ENCODE assay signal across 8 cellular contexts in genomic region chr1:45687753-45688737, GRCh38. TPM values are rescaled to one million over a fixed set of nuclear protein-coding genes. Genes with fewer than 3 reads are reported as not detected.
DNase-seq lines count a peak whose midpoint lies in the region; ATAC-seq and TF ChIP-seq lines count a peak whose summit lies in the region.

Gene TMEM69, plus strand, starts transcription at chr1:45688181. Its CDS starts 2,888 bp downstream, at chr1:45691069.

- intact Hi-C loops in left ventricle myocardium superior (cut with micrococcal nuclease): no loop called here
- intact Hi-C loops in prostate gland (cut with DNase I): loop anchor here (5.0 kb wide), 3 partner anchors 106 to 489 kb away; partner anchors contain the start of genes MAST2, NASP, P3R3URF and TSPAN1

- H3K27me3 Mint-ChIP-seq in T-helper 1 cell treated with Interleukin-12 subunit alpha and Interleukin-12 subunit beta and Interleukin-4 antibody, amounts not matched to agents 30 μg/mL and 1 μg/mL, for 36 hours (ENCODE audit: low read depth): no peaks in the 10 kb centered on the region

- H3K9me3 Mint-ChIP-seq in T-helper 1 cell treated with Interleukin-12 subunit alpha and Interleukin-12 subunit beta and Interleukin-4 antibody, amounts not matched to agents 30 μg/mL and 1 μg/mL, for 36 hours: no peaks in the 10 kb centered on the region

- in situ Hi-C loops in GM18951 (cut with MboI; ENCODE audit: low sequenced_read_pairs, unreplicated experiment): no loop called here

- H3K4me1 Mint-ChIP-seq in T-helper 1 cell treated with Interleukin-12 subunit alpha and Interleukin-12 subunit beta and Interleukin-4 antibody, amounts not matched to agents 30 μg/mL and 1 μg/mL, for 36 hours (ENCODE audit: low read depth): peaks cover 24% of the 10 kb centered on the region

- H3K27ac Mint-ChIP-seq in T-helper 1 cell treated with Interleukin-12 subunit alpha and Interleukin-12 subunit beta and Interleukin-4 antibody, amounts not matched to agents 30 μg/mL and 1 μg/mL, for 36 hours: peak within 1 kb of the TSS; percentile 100

- TF ChIP-seq POLR2A in GM18951 (IDR thresholded peaks at IDR 0.05; ENCODE audit: extremely low read depth, insufficient read depth, insufficient read length): peak; percentile 62
- peak; percentile 13 for TF ChIP-seq POLR2A in prostate gland (IDR thresholded peaks at IDR 0.05)

- H3K27ac ChIP-seq in prostate gland: peak within 1 kb of the TSS; percentile 94 to 98

- peak within 1 kb of the TSS; percentile 60 to 87 for H3K4me3 ChIP-seq in prostate gland

- peak; percentile 25 for DNase-seq in 8988T
- DNase-seq in NCI-H187 (lab: John Stamatoyannopoulos, UW): peak; percentile 75 to 85
- DNase-seq in amygdala (lab: John Stamatoyannopoulos, UW): peak in 55 of 56 donors; percentile 9 to 87 (median 61)
- peak; percentile 63 for DNase-seq in left ventricle myocardium superior
- DNase-seq in prostate gland (ENCODE audit: low spot score): peak; percentile 57
- peak; percentile 85 for DNase-seq in ureter (ENCODE audit: low spot score)

- 2% methylated on average over 24 of the region's 24 CpGs for WGBS in prostate gland

- TF ChIP-seq CTCF in prostate gland (IDR thresholded peaks at IDR 0.05): peak in 1 of 4 experiments; percentile 30

- peak; percentile 56 for ATAC-seq in left ventricle myocardium superior

- peaks cover 4% of the 10 kb centered on the region for H3K4me1 ChIP-seq in prostate gland (replicated peaks)

- H3K27me3 ChIP-seq in prostate gland (replicated peaks; ENCODE audit: insufficient read depth): no peaks in the 10 kb centered on the region

- H3K9me3 ChIP-seq in prostate gland: no peaks in the 10 kb centered on the region

- H3K4me3 Mint-ChIP-seq in T-helper 1 cell treated with Interleukin-12 subunit alpha and Interleukin-12 subunit beta and Interleukin-4 antibody, amounts not matched to agents 30 μg/mL and 1 μg/mL, for 36 hours: peak within 1 kb of the TSS; percentile 95

- peaks cover 0 to under 1% of the 10 kb centered on the region in 2 donors for H3K36me3 ChIP-seq in prostate gland

- H3K36me3 Mint-ChIP-seq in T-helper 1 cell treated with Interleukin-12 subunit alpha and Interleukin-12 subunit beta and Interleukin-4 antibody, amounts not matched to agents 30 μg/mL and 1 μg/mL, for 36 hours (ENCODE audit: low read depth): peaks cover 10% of the 10 kb centered on the region

RNA-seq across cellular contexts. Expression of gene TMEM69, which starts in this region (rescaled TPM):
- 21.7 TPM for total RNA-seq in left ventricle myocardium superior
- 10 to 100 TPM; 29.6 to 32.9 TPM for total RNA-seq in prostate gland
- total RNA-seq in ureter: 31.2 TPM

Comparison
In these comparisons a context has a peak if more than half of its experiments do, and no peak if none do; other contexts are left out.
1. Peak in every context shown above with its lines: DNase-seq, ATAC-seq, H3K4me3 ChIP-seq and H3K27ac ChIP-seq.
2. DNase-seq: peak in every context shown above with its lines; median percentile 85 in ureter; 80 in NCI-H187; 63 in left ventricle myocardium superior; 61 in amygdala; 57 in prostate gland; 25 in 8988T.